In genomic region chr1:26290416-26291261, GRCh38 we compare ENCODE assay signal across 1 cellular context.
TF ChIP-seq lines count a peak whose summit lies in the region.

No MANE protein-coding gene starts in this region.

TF ChIP-seq in SK-N-SH treated with all-trans-retinoic acid at 6 μM for 48 hours, 23 proteins besides CTCF, POLR2A, EP300 and RAD21 (continued from another document):
- TF ChIP-seq ARNTL (CRISPR knock-in tag; IDR thresholded peaks at IDR 0.05; ENCODE audit: borderline replicate concordance, low read depth), result no peak
- TF ChIP-seq ZC3H10 (CRISPR knock-in tag; IDR thresholded peaks at IDR 0.05), result no peak
- no peak for TF ChIP-seq TOX (CRISPR knock-in tag; IDR thresholded peaks at IDR 0.05; ENCODE audit: borderline replicate concordance)
- TF ChIP-seq ZNF8 (CRISPR knock-in tag; IDR thresholded peaks at IDR 0.05), result no peak
- TF ChIP-seq PATZ1 (CRISPR knock-in tag; IDR thresholded peaks at IDR 0.05; ENCODE audit: borderline replicate concordance), result no peak
- TF ChIP-seq BACH2 (CRISPR knock-in tag; IDR thresholded peaks at IDR 0.05; ENCODE audit: borderline replicate concordance), result no peak
